In the genomic region with DNA sequence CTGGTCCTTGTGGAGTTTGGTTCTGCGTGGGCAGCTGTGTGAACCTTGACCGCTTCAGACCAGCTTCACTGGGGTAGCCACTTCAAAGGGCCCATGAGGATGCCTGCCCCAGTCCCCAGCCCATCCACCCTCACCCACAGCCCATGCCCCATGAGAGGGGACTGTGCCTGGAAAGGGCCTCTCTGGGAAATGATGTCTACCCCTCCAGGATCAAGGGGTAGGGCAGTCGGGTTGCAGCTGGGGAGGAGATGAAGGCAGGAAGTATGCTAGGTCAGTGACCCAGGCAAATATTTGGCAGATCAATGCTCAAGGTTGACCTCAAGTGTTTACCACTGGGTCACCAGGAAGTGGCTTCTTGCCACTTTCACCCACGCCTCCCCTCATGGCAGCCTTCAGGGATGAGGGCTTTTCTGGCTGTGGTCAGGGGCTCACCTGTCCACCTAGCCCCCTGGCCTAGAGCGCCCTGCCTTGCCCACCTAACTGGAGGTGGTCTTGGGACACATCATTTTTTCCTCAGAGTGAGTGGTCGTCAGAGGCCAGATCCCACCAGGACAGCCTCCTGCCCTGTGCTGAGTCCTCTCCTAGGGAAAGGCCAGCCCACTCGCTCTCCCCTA, we compare ENCODE assay signal across 11 cellular contexts.
A peak's percentile ranks its signal among the peaks of the same experiment; 100 is the strongest.
DNase-seq lines count a peak whose midpoint lies in the region; ATAC-seq and TF ChIP-seq lines count a peak whose summit lies in the region.
"Had no signal": no experiment of that assay in that cellular context is flagged by ENCODE, and none has a peak within 500 bp of the region (broad histone marks: within the 10 kb centered on the region; RNA-seq: fewer than 3 reads in every experiment).

No MANE protein-coding gene starts in this region.

- no peak overlapping the region for H2AFZ ChIP-seq in OCI-LY1 (ENCODE audit: low read length)
- H2AFZ ChIP-seq in neural progenitor cell (replicated peaks): peak overlapping the region; percentile 68

- H3K27ac Mint-ChIP-seq in neural progenitor cell: no peak overlapping the region
- H3K27ac Mint-ChIP-seq: activated T-helper 1 cell treated with anti-CD3 and anti-CD28 coated beads, Interleukin-12 subunit alpha, Interleukin-12 subunit beta, Interleukin-2, Interleukin-4 antibody, amounts not matched to agents 30 ng/mL and 10 ng/mL and 1 ng/mL, durations not matched to agents 14 hours and 24 hours and 36 hours had no signal

- H3K27me3 Mint-ChIP-seq in neural progenitor cell (ENCODE audit: insufficient read depth, low read depth): peaks cover 4% of the 10 kb centered on the region

- no peaks in the 10 kb centered on the region for H3K36me3 Mint-ChIP-seq in neural progenitor cell

- H3K9me3 Mint-ChIP-seq in neural progenitor cell: peaks cover 2% of the 10 kb centered on the region
- H3K9me3 Mint-ChIP-seq: activated T-helper 1 cell treated with anti-CD3 and anti-CD28 coated beads, Interleukin-12 subunit alpha, Interleukin-12 subunit beta, Interleukin-2, Interleukin-4 antibody, amounts not matched to agents 30 ng/mL and 10 ng/mL and 1 ng/mL, durations not matched to agents 14 hours and 24 hours and 36 hours had no signal

- H3K4me3 ChIP-seq in OCI-LY1 (ENCODE audit: low read depth, low read length, poor library complexity, severe bottlenecking) (no peak overlapping the region), neural progenitor cell (no peak overlapping the region)
- H3K4me3 ChIP-seq: right atrium auricular region had no signal

- H3K9ac ChIP-seq in OCI-LY1 (ENCODE audit: low read length): no peak overlapping the region
- H3K9ac ChIP-seq in neural progenitor cell: no peak overlapping the region

- H3K36me3 ChIP-seq in OCI-LY1 (ENCODE audit: insufficient read depth, low read length): no peaks in the 10 kb centered on the region
- H3K36me3 ChIP-seq in neural progenitor cell: no peaks in the 10 kb centered on the region
- H3K36me3 ChIP-seq: right atrium auricular region had no signal

- H3K4me3 Mint-ChIP-seq in neural progenitor cell: no peak overlapping the region

- H4K20me1 ChIP-seq in OCI-LY1 (ENCODE audit: insufficient read depth, low read length) (no peaks in the 10 kb centered on the region), neural progenitor cell (ENCODE audit: low read depth) (no peaks in the 10 kb centered on the region)

- peaks cover 71% of the 10 kb centered on the region for H3K4me1 ChIP-seq in OCI-LY1 (ENCODE audit: insufficient read depth, low read length, severe bottlenecking)
- H3K4me1 ChIP-seq in neural progenitor cell: no peaks in the 10 kb centered on the region

- H3F3A ChIP-seq in OCI-LY1 (ENCODE audit: insufficient read depth, low read length) (no peaks in the 10 kb centered on the region), neural progenitor cell (ENCODE audit: low read depth) (no peaks in the 10 kb centered on the region)

- H3K27me3 ChIP-seq in OCI-LY1 (ENCODE audit: insufficient read depth, low read length): no peaks in the 10 kb centered on the region
- no peaks in the 10 kb centered on the region for H3K27me3 ChIP-seq in neural progenitor cell
- H3K27me3 ChIP-seq: right atrium auricular region had no signal

- TF ChIP-seq CTCF in OCI-LY1 (IDR thresholded peaks at IDR 0.05; ENCODE audit: low read length) (no peak), neural progenitor cell (IDR thresholded peaks at IDR 0.05) (no peak)

- H3K4me2 ChIP-seq in OCI-LY1 (ENCODE audit: low read length): peak overlapping the region; percentile 33; the same call in 1 of the 2 replicates
- no peak overlapping the region for H3K4me2 ChIP-seq in neural progenitor cell

- H3K9me2 ChIP-seq in OCI-LY1 (ENCODE audit: low read depth, low read length): no peaks in the 10 kb centered on the region

- H3K79me2 ChIP-seq in OCI-LY1 (ENCODE audit: insufficient read depth, low read length) (no peaks in the 10 kb centered on the region), neural progenitor cell (ENCODE audit: low read depth) (no peaks in the 10 kb centered on the region)

- peak; percentile 59 for ATAC-seq in GM18867 (IDR thresholded peaks at IDR 0.05; ENCODE audit: unreplicated experiment)
- ATAC-seq in GM21723 (IDR thresholded peaks at IDR 0.05; ENCODE audit: unreplicated experiment): peak; percentile 35

- no peaks in the 10 kb centered on the region for H3K4me1 Mint-ChIP-seq in neural progenitor cell

- H3K9me3 ChIP-seq in OCI-LY1 (ENCODE audit: low read length) (no peaks in the 10 kb centered on the region), neural progenitor cell (ENCODE audit: low read depth) (no peaks in the 10 kb centered on the region)
- H3K9me3 ChIP-seq: right atrium auricular region had no signal

- DNase-seq in neural progenitor cell (ENCODE audit: low spot score) (no peak), globus pallidus (ENCODE audit: low spot score) (no peak), SHP77 treated with DMSO at 0.1 percent for 48 hours (lab: John Stamatoyannopoulos, UW) (no peak), SHP77 (lab: John Stamatoyannopoulos, UW) (no peak), NCI-H1417 (lab: John Stamatoyannopoulos, UW) (no peak)
- DNase-seq: NCI-H187 had no signal

- peak overlapping the region; percentile 82 for H3K27ac ChIP-seq in OCI-LY1 (ENCODE audit: low read depth, low read length, poor library complexity, severe bottlenecking)
- no peak overlapping the region for H3K27ac ChIP-seq in neural progenitor cell
